22 cellular contexts compared by ENCODE assay signal in the genomic region with DNA sequence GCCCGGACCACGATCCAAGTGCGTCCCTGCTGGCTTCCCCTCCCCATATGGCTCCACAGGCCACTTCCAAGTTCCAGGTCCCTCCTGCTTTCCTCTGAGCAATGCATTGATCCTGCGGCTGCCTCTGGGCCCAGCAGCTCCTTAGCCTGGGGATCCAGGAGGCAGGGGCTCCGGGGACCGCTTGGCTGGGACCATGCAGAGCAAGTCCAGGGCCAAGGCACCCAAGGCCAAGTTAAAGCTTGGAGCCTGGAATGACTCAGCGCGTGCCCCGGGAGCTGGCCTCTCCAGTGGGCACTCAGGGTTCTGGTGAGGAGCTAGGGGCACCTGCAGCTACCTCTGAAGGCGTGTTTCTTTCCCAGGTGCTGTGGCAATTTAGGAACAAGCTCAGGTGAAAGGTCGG. TPM values are rescaled to one million over a fixed set of nuclear protein-coding genes. Genes with fewer than 3 reads are reported as not detected.
"Had no signal": no experiment of that assay in that cellular context is flagged by ENCODE, and none has a peak within 500 bp of the region (broad histone marks: within the 10 kb centered on the region; RNA-seq: fewer than 3 reads in every experiment).

No MANE protein-coding gene starts in this region.

- ATAC-seq: K562, Panc1, PC-3 had no signal

- H3K4me1 Mint-ChIP-seq: IgD-negative memory B cell had no signal

- DNase-seq: NCI-H1092; NCI-H1105 treated with DMSO at 0.1 percent for 48 hours; NCI-H1417 treated with DMSO at 0.1 percent for 48 hours; NCI-H146; NCI-H1930; NCI-H2081; NCI-H2107; NCI-H2227 treated with DMSO at 0.1 percent for 48 hours; NCI-H526 treated with DMSO at 0.1 percent for 48 hours; NCI-H774; NK-92 treated with Interleukin-12 subunit alpha and Interleukin-12 subunit beta, amount 100 ng/mL, for 24 hours; PC-3; SHP77; SK-N-SH; SW 1271 had no signal

- H3K27ac Mint-ChIP-seq: IgD-negative memory B cell had no signal

- H3K4me3 Mint-ChIP-seq: IgD-negative memory B cell had no signal

RNA-seq across cellular contexts. Expression of gene ENPP7, which starts 51.9 kb away (rescaled TPM):
- total RNA-seq: K562, LHCN-M2, MCF 10A, NCI-H460, PC-3, SK-MEL-5 had no signal
